7 cellular contexts compared by ENCODE assay signal in the genomic region with DNA sequence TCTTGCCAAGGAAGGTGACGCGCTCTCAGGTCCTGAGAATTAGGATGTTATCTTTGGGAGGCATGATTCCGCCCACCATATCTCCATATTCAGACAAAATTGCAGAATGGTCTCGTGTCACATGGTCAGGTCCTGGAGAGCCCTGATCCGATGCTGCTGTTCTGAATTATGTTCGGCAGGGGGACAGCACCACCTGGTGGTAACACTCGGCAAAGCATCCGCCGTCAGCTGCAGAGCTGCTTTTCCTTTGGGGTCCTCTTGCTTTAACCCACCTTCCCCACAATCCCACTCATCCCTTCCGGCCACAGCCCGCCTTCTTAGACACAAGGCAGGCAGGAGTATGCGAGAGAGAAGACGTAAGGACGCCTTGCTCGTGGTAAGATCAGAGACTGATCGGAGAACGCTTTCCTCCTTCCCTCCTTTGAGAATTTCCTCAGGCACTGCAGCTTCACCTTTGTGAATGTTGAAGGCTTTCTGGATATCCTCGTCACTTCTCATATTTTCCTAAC.
DNase-seq lines count a peak whose midpoint lies in the region; ATAC-seq, FAIRE-seq and TF ChIP-seq lines count a peak whose summit lies in the region.

No MANE protein-coding gene starts in this region.

- H3K27me3 ChIP-seq in breast epithelium = no peaks in the 10 kb centered on the region

- no peak overlapping the region for H3K4me3 ChIP-seq in WI38 (ENCODE audit: low read depth, low read length)
- peak overlapping the region in 2 of 3 donors; percentile 26 to 54 for H3K4me3 ChIP-seq in breast epithelium

- no peak overlapping the region for H3K27ac ChIP-seq in breast epithelium

- peak; percentile 95 for FAIRE-seq in GM12891 (lab: Jason Lieb, UNC)

- peak; percentile 74 for TF ChIP-seq CTCF in WI38 (IDR thresholded peaks at IDR 0.05; ENCODE audit: low read depth, low read length)
- peak; percentile 71 to 80 (median 76) for TF ChIP-seq CTCF in breast epithelium (IDR thresholded peaks at IDR 0.05)

- intact Hi-C loops in breast epithelium (cut with DNase I; ENCODE audit: low total_unique reads) = no loop called here

- DNase-seq in GM12891 (ENCODE audit: insufficient read length, low spot score) (peak; percentile 42), NCI-H128 (lab: John Stamatoyannopoulos, UW; ENCODE audit: unreplicated experiment) (peak; percentile 20), breast epithelium (ENCODE audit: low spot score in 2 of 2) (peak; percentile 35 to 61), islet precursor cell (peak; percentile 87)
- peak; percentile 42 to 68 (median 50) for DNase-seq in stimulated activated CD4-positive, alpha-beta T cell treated with anti-CD3 and anti-CD28 coated beads, Interleukin-1b, Interleukin-23, amount 100 ng/mL, for 24 hours (ENCODE audit: low read depth in 4 of 4, low spot score in 1 of 4)

- ATAC-seq in HG02610 (IDR thresholded peaks at IDR 0.05; ENCODE audit: unreplicated experiment) = peak; percentile 81

- no peaks in the 10 kb centered on the region for H3K9me3 ChIP-seq in breast epithelium

- TF ChIP-seq POLR2A in GM12891 (IDR thresholded peaks at IDR 0.05; ENCODE audit: low read depth, low read length) (no peak), breast epithelium (IDR thresholded peaks at IDR 0.05) (no peak)

- H3K4me1 ChIP-seq in breast epithelium = peaks cover 0 to 3% of the 10 kb centered on the region in 2 donors

- no peaks in the 10 kb centered on the region for H3K36me3 ChIP-seq in breast epithelium

TF ChIP-seq in GM12891, 5 proteins besides CTCF, POLR2A, EP300 and RAD21:
- TF ChIP-seq PAX5 (IDR thresholded peaks at IDR 0.05; ENCODE audit: insufficient read depth, low read length, severe bottlenecking) (no peak), POLR2AphosphoS5 (IDR thresholded peaks at IDR 0.05; ENCODE audit: low read depth, low read length) (no peak), POU2F2 (IDR thresholded peaks at IDR 0.05; ENCODE audit: low read depth, low read length) (no peak), SPI1 (IDR thresholded peaks at IDR 0.05; ENCODE audit: low read depth, low read length) (no peak), TAF1 (IDR thresholded peaks at IDR 0.05; ENCODE audit: low read depth, low read length) (no peak)
TF ChIP-seq in GM12891: peak in this region for 0.

Comparison
In these comparisons a context has a peak if more than half of its experiments do, and no peak if none do; other contexts are left out.
1. DNase-seq: peak in every context shown above with its lines; median percentile 87 in islet precursor cell; 50 in stimulated activated CD4-positive, alpha-beta T cell treated with anti-CD3 and anti-CD28 coated beads, Interleukin-1b, Interleukin-23, amount 100 ng/mL, for 24 hours; 48 in breast epithelium; 42 in GM12891; 20 in NCI-H128.